8 cellular contexts compared by ENCODE assay signal in genomic region chr3:33089515-33089914, GRCh38. TPM values are rescaled to one million over a fixed set of nuclear protein-coding genes. Genes with fewer than 3 reads are reported as not detected.
A peak's percentile ranks its signal among the peaks of the same experiment; 100 is the strongest.
DNase-seq lines count a peak whose midpoint lies in the region; ATAC-seq, FAIRE-seq and TF ChIP-seq lines count a peak whose summit lies in the region.

No MANE protein-coding gene starts in this region.

- H3K9me2 ChIP-seq in MM.1S (replicated peaks; ENCODE audit: insufficient read depth, low read length) (no peaks in the 10 kb centered on the region), SK-N-SH (no peaks in the 10 kb centered on the region)

- TF ChIP-seq RAD21 in SK-N-SH (IDR thresholded peaks at IDR 0.05; ENCODE audit: low read length): no peak

- peak; percentile 87 for ATAC-seq in HG02798 (IDR thresholded peaks at IDR 0.05; ENCODE audit: poor library complexity, unreplicated experiment)

- H3K4me1 ChIP-seq in MM.1S (ENCODE audit: low read length) (peaks cover 17% of the 10 kb centered on the region), small intestine (ENCODE audit: control insufficient read depth in 2 of 2, insufficient read depth in 1 of 2, low read depth in 1 of 2, low read length in 1 of 2) (no peaks in the 10 kb centered on the region), SK-N-SH (ENCODE audit: control insufficient read depth in 1 of 2, insufficient read depth in 2 of 2, low read depth in 1 of 2, low read length in 1 of 2) (no peaks in the 10 kb centered on the region)

- CTCF ChIA-PET in activated CD4-positive, alpha-beta T cell treated with anti-CD3 and anti-CD28 coated beads, Interleukin-2, amount 10 ng/mL, durations not matched to agents 7 days and 5 days (lab: Charles Lee): interaction anchor here (1.1 kb wide), 1 partner anchor 58 kb away, joined by 3 read pairs; no protein-coding TSS in a partner anchor
- CTCF ChIA-PET in SK-N-SH (lab: Yijun Ruan, JAX): interaction anchor here (1.0 kb wide), 2 partner anchors 156 to 283 kb away, joined by 4 to 6 read pairs; no protein-coding TSS in a partner anchor

- FAIRE-seq in small intestine (lab: Jason Lieb, UNC): no peak

- H3K4me2 ChIP-seq in MM.1S (ENCODE audit: low read depth, low read length) (peak overlapping the region; percentile 48; the same call in 1 of the 2 replicates), SK-N-SH (no peak overlapping the region)

- no peak for TF ChIP-seq EP300 in SK-N-SH (IDR thresholded peaks at IDR 0.05; ENCODE audit: borderline replicate concordance in 1 of 2, low read depth in 1 of 2, low read length in 1 of 2)

- H3K4me1 Mint-ChIP-seq in activated CD4-positive, alpha-beta T cell treated with anti-CD3 and anti-CD28 coated beads, Interleukin-2, amount 10 ng/mL, durations not matched to agents 7 days and 5 days: peaks cover 75% of the 10 kb centered on the region

- H3F3A ChIP-seq in MM.1S (ENCODE audit: insufficient read depth, low read length) (peaks cover 6% of the 10 kb centered on the region; the same call in 1 of the 2 replicates), SK-N-SH (replicated peaks; ENCODE audit: insufficient read depth) (peaks cover 3% of the 10 kb centered on the region)

- H3K4me3 ChIP-seq in MM.1S (ENCODE audit: low read length) (no peak overlapping the region), small intestine (ENCODE audit: low read depth in 1 of 2, low read length in 2 of 2) (no peak overlapping the region), SK-N-SH (ENCODE audit: low read depth in 2 of 2, low read length in 1 of 2) (no peak overlapping the region)

- H3K9ac ChIP-seq in MM.1S (ENCODE audit: low read length) (no peak overlapping the region), SK-N-SH (no peak overlapping the region)

- H3K27ac ChIP-seq in MM.1S (ENCODE audit: low read length): no peak overlapping the region
- no peak overlapping the region for H3K27ac ChIP-seq in small intestine (ENCODE audit: low read depth in 1 of 2, low read length in 1 of 2)
- H3K27ac ChIP-seq in SK-N-SH (ENCODE audit: low read depth in 2 of 2, low read length in 1 of 2): no peak overlapping the region

- peak; percentile 59 for DNase-seq in activated CD4-positive, alpha-beta T cell treated with anti-CD3 and anti-CD28 coated beads, Interleukin-2, amount 10 ng/mL, durations not matched to agents 7 days and 5 days
- DNase-seq in activated CD4-positive, alpha-beta T cell treated with anti-CD3 and anti-CD28 coated beads, Interleukin-2, amount 50 U/mL, for 4 hours: no peak
- peak; percentile 80 for DNase-seq in MM.1S
- peak; percentile 25 for DNase-seq in small intestine
- no peak for DNase-seq in activated effector memory CD4-positive, alpha-beta T cell treated with anti-CD3 and anti-CD28 coated beads, Interleukin-2, amount 50 U/mL, for 16 hours
- DNase-seq in SK-N-SH: no peak
- no peak for DNase-seq in middle frontal gyrus (ENCODE audit: extremely low spot score, low spot score)

- H3K9me3 ChIP-seq in MM.1S (replicated peaks; ENCODE audit: insufficient read depth, low read length): no peaks in the 10 kb centered on the region
- no peaks in the 10 kb centered on the region for H3K9me3 ChIP-seq in small intestine (ENCODE audit: control insufficient read depth, low read depth)
- no peaks in the 10 kb centered on the region for H3K9me3 ChIP-seq in SK-N-SH

- 63 to 85% (median 63%) methylated on average over 3 of the region's 3 CpGs for WGBS in small intestine, 3 donors
- WGBS in SK-N-SH (ENCODE audit: low lambda C conversion rate): 91% methylated on average over 3 of the region's 3 CpGs

- peak overlapping the region; percentile 28 for H3K4me3 Mint-ChIP-seq in activated CD4-positive, alpha-beta T cell treated with anti-CD3 and anti-CD28 coated beads, Interleukin-2, amount 10 ng/mL, durations not matched to agents 7 days and 5 days

- H4K20me1 ChIP-seq in MM.1S (ENCODE audit: insufficient read depth, low read length) (peaks cover 11% of the 10 kb centered on the region; the same call in 1 of the 2 replicates), SK-N-SH (ENCODE audit: insufficient read depth) (peaks cover 29% of the 10 kb centered on the region; the same call in 1 of the 2 replicates)

- no peak for TF ChIP-seq CTCF in MM.1S (IDR thresholded peaks at IDR 0.05; ENCODE audit: low read length)
- no peak for TF ChIP-seq CTCF in SK-N-SH (IDR thresholded peaks at IDR 0.05)

- H3K79me2 ChIP-seq in MM.1S (ENCODE audit: low read length): peaks cover 80% of the 10 kb centered on the region
- H3K79me2 ChIP-seq in SK-N-SH (ENCODE audit: insufficient read depth): peaks cover 80% of the 10 kb centered on the region

- POLR2A ChIA-PET in activated CD4-positive, alpha-beta T cell treated with anti-CD3 and anti-CD28 coated beads, Interleukin-2, amount 10 ng/mL, durations not matched to agents 7 days and 5 days (lab: Charles Lee): no interaction called here
- POLR2A ChIA-PET in SK-N-SH (lab: Yijun Ruan, JAX): no interaction called here

- peak overlapping the region; percentile 31 for H3K27ac Mint-ChIP-seq in activated CD4-positive, alpha-beta T cell treated with anti-CD3 and anti-CD28 coated beads, Interleukin-2, amount 10 ng/mL, durations not matched to agents 7 days and 5 days

- peaks cover 7% of the 10 kb centered on the region for H3K9me3 Mint-ChIP-seq in activated CD4-positive, alpha-beta T cell treated with anti-CD3 and anti-CD28 coated beads, Interleukin-2, amount 10 ng/mL, durations not matched to agents 7 days and 5 days

- peaks cover 82% of the 10 kb centered on the region for H3K36me3 Mint-ChIP-seq in activated CD4-positive, alpha-beta T cell treated with anti-CD3 and anti-CD28 coated beads, Interleukin-2, amount 10 ng/mL, durations not matched to agents 7 days and 5 days (ENCODE audit: low read depth)

- H3K27me3 ChIP-seq in MM.1S (replicated peaks; ENCODE audit: insufficient read depth, low read length) (no peaks in the 10 kb centered on the region), small intestine (ENCODE audit: control insufficient read depth in 2 of 2, insufficient read depth in 2 of 2, low read length in 2 of 2) (no peaks in the 10 kb centered on the region), SK-N-SH (ENCODE audit: insufficient read depth) (no peaks in the 10 kb centered on the region)

- H3K27me3 Mint-ChIP-seq in activated CD4-positive, alpha-beta T cell treated with anti-CD3 and anti-CD28 coated beads, Interleukin-2, amount 10 ng/mL, durations not matched to agents 7 days and 5 days: no peaks in the 10 kb centered on the region

- no peaks in the 10 kb centered on the region for H3K36me3 ChIP-seq in MM.1S (replicated peaks; ENCODE audit: insufficient read depth, low read length)
- peaks cover 0 to 8% of the 10 kb centered on the region in 2 donors for H3K36me3 ChIP-seq in small intestine (ENCODE audit: control insufficient read depth in 2 of 2, insufficient read depth in 2 of 2, low read length in 2 of 2)
- peaks cover 28 to 31% of the 10 kb centered on the region in 2 experiments for H3K36me3 ChIP-seq in SK-N-SH (replicated peaks in 1 of 2; ENCODE audit: control insufficient read depth in 1 of 2, insufficient read depth in 2 of 2, low read length in 1 of 2)

- no peak overlapping the region for H2AFZ ChIP-seq in MM.1S (ENCODE audit: low read length)
- H2AFZ ChIP-seq in SK-N-SH (ENCODE audit: low read depth): no peak overlapping the region

TF ChIP-seq in SK-N-SH, 30 proteins besides CTCF, POLR2A, EP300 and RAD21:
- TF ChIP-seq FOSL2 (IDR thresholded peaks at IDR 0.05; ENCODE audit: borderline replicate concordance, low read depth) (no peak), CHD2 (IDR thresholded peaks at IDR 0.05; ENCODE audit: low read length, partially characterized antibody) (no peak), PBX3 (IDR thresholded peaks at IDR 0.05) (no peak)
TF ChIP-seq in SK-N-SH: peak in this region for 0.

RNA-seq across cellular contexts. Expression of gene GLB1, which starts 7.4 kb away (rescaled TPM):
- total RNA-seq in activated CD4-positive, alpha-beta T cell treated with anti-CD3 and anti-CD28 coated beads, Interleukin-2, amount 10 ng/mL, durations not matched to agents 7 days and 5 days: 10 to 100 TPM; 45.4 to 46.5 TPM
- 10 to 100 TPM; 19.2 to 29.8 (median 19.5) TPM for polyA plus RNA-seq in small intestine
- polyA plus RNA-seq in SK-N-SH (2012; rRNA removed): 80.3 and 102 TPM in 2 replicates
- 74.7 and 84.2 TPM in 2 replicates for polyA plus RNA-seq in SK-N-SH (2012; cell fraction: cytosol; rRNA removed)
- polyA plus RNA-seq in SK-N-SH (2012; cell fraction: nucleus; rRNA removed): 84.8 and 88.0 TPM in 2 replicates

RNA-seq across cellular contexts. Expression of gene TMPPE, which starts 7.4 kb away (rescaled TPM):
- 10 to 100 TPM; 13.4 to 14.3 TPM for total RNA-seq in activated CD4-positive, alpha-beta T cell treated with anti-CD3 and anti-CD28 coated beads, Interleukin-2, amount 10 ng/mL, durations not matched to agents 7 days and 5 days
- polyA plus RNA-seq in small intestine (1 to 10 TPM in 1 of 3 donors, under 1 TPM in 1, not detected in 1; 0.27 to 2.2 TPM), SK-N-SH (2012; rRNA removed) (1.4 and 1.7 TPM in 2 replicates)
- 1.1 and 1.7 TPM in 2 replicates for polyA plus RNA-seq in SK-N-SH (2012; cell fraction: cytosol; rRNA removed)
- polyA plus RNA-seq in SK-N-SH (2012; cell fraction: nucleus; rRNA removed): 1.4 and 1.6 TPM in 2 replicates

RNA-seq across cellular contexts. Expression of gene CRTAP, which starts 24.3 kb away (rescaled TPM):
- 10 to 100 TPM; 38.8 to 39.3 TPM for total RNA-seq in activated CD4-positive, alpha-beta T cell treated with anti-CD3 and anti-CD28 coated beads, Interleukin-2, amount 10 ng/mL, durations not matched to agents 7 days and 5 days
- 10 to 100 TPM; 13.0 to 90.7 (median 50.8) TPM for polyA plus RNA-seq in small intestine
- 198 and 240 TPM in 2 replicates for polyA plus RNA-seq in SK-N-SH (2012; rRNA removed)
- polyA plus RNA-seq in SK-N-SH (2012; cell fraction: cytosol; rRNA removed): 246 and 266 TPM in 2 replicates
- 41.2 and 84.3 TPM in 2 replicates for polyA plus RNA-seq in SK-N-SH (2012; cell fraction: nucleus; rRNA removed)

Comparison
In these comparisons a context has a peak if more than half of its experiments do, and no peak if none do; other contexts are left out.
1. DNase-seq: peak in activated CD4-positive, alpha-beta T cell treated with anti-CD3 and anti-CD28 coated beads, Interleukin-2, amount 10 ng/mL, durations not matched to agents 7 days and 5 days (single experiment), MM.1S (single experiment) and small intestine (single experiment); none in activated CD4-positive, alpha-beta T cell treated with anti-CD3 and anti-CD28 coated beads, Interleukin-2, amount 50 U/mL, for 4 hours (0 of 2), activated effector memory CD4-positive, alpha-beta T cell treated with anti-CD3 and anti-CD28 coated beads, Interleukin-2, amount 50 U/mL, for 16 hours (single experiment), SK-N-SH (single experiment) and middle frontal gyrus (single experiment).